9 cellular contexts compared by ENCODE assay signal in the genomic region with DNA sequence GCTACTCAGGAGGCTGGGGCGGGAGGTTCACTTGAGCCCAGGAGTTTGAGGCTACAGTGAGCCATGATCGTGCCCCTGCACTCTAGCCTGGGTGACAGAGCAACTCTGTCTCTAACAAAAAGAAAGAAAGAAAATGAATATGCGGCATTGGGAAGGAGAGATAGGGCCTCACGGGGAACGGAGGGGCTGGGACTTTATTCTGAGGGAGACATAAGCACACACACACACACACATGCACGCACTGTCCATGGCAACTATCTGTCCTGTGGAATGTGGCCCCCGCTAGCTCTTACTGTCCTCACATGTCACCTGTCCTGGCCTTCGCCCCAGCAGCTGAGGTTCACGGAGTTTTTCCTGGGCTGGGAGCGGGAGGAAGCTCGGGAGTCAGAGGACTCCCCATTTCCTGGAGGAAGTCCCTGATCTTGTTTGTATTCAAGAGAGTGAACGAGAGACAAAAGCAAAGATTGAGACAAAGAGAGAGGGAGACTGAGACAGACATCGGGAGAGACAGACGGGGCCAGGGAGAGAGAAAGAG. TPM values are rescaled to one million over a fixed set of nuclear protein-coding genes. Genes with fewer than 3 reads are reported as not detected.
DNase-seq lines count a peak whose midpoint lies in the region; ATAC-seq, FAIRE-seq and TF ChIP-seq lines count a peak whose summit lies in the region.
"Had no signal": no experiment of that assay in that cellular context is flagged by ENCODE, and none has a peak within 500 bp of the region (broad histone marks: within the 10 kb centered on the region; RNA-seq: fewer than 3 reads in every experiment).

No MANE protein-coding gene starts in this region.

- intact Hi-C loops in psoas muscle (cut with DNase I), result no loop called here

- no peak for DNase-seq in GM12891 (ENCODE audit: insufficient read length, low spot score)
- no peak for DNase-seq in fibroblast of mammary gland (ENCODE audit: low read depth)
- no peak for DNase-seq in psoas muscle
- DNase-seq in HuH-7.5 (ENCODE audit: low spot score), result no peak
- no peak for DNase-seq in midbrain (lab: John Stamatoyannopoulos, UW)
- DNase-seq in activated CD4-positive, CD25-positive, alpha-beta regulatory T cell (lab: John Stamatoyannopoulos, UW), result no peak

- no peak for ATAC-seq in psoas muscle
- no peak for ATAC-seq in GM21447 (IDR thresholded peaks at IDR 0.05; ENCODE audit: unreplicated experiment)

- WGBS in psoas muscle, 3 donors, result 12 to 20% (median 19%) methylated on average over 12 to 14 of the region's 14 CpGs

- peak overlapping the region; percentile 17; the same call in 1 of the 2 replicates for H3K9ac ChIP-seq in SU-DHL-6 (ENCODE audit: low read length)

- no peaks in the 10 kb centered on the region for H3K9me2 ChIP-seq in SU-DHL-6 (replicated peaks; ENCODE audit: insufficient read depth, low read length)

- H3K27me3 ChIP-seq in SU-DHL-6 (ENCODE audit: low read length) (no peaks in the 10 kb centered on the region), psoas muscle (ENCODE audit: insufficient read depth in 3 of 3, low read length in 2 of 3) (no peaks in the 10 kb centered on the region)

- H3K9me3 ChIP-seq in SU-DHL-6 (ENCODE audit: insufficient read depth, low read length), result no peaks in the 10 kb centered on the region
- no peaks in the 10 kb centered on the region for H3K9me3 ChIP-seq in psoas muscle

- no peaks in the 10 kb centered on the region for H4K20me1 ChIP-seq in SU-DHL-6 (ENCODE audit: low read depth, low read length)

- H3K4me1 ChIP-seq in psoas muscle, result peaks cover 8% of the 10 kb centered on the region

- TF ChIP-seq POLR2A in GM12891 (IDR thresholded peaks at IDR 0.05; ENCODE audit: low read depth, low read length), result no peak

- TF ChIP-seq CTCF in SU-DHL-6 (IDR thresholded peaks at IDR 0.05; ENCODE audit: insufficient read depth, low read length, poor library complexity, severe bottlenecking), result no peak
- no peak for TF ChIP-seq CTCF in fibroblast of mammary gland (conservative IDR thresholded peaks at IDR 0.05; ENCODE audit: control insufficient read depth, insufficient read depth, low read depth, low read length)
- TF ChIP-seq CTCF in psoas muscle (IDR thresholded peaks at IDR 0.05), result no peak

- H3K36me3 ChIP-seq in SU-DHL-6 (ENCODE audit: low read length) (no peaks in the 10 kb centered on the region), psoas muscle (ENCODE audit: insufficient read depth in 1 of 2, low read depth in 1 of 2) (no peaks in the 10 kb centered on the region)

- no peak overlapping the region for H3K4me3 ChIP-seq in SU-DHL-6 (ENCODE audit: insufficient read depth, low read length, poor library complexity, severe bottlenecking)
- peak overlapping the region; percentile 25 for H3K4me3 ChIP-seq in fibroblast of mammary gland (ENCODE audit: control insufficient read depth, low read depth, low read length)
- H3K4me3 ChIP-seq in psoas muscle, result peak overlapping the region; percentile 56

- 0 out of 2 replicates have a peak, but pooled peaks cover 2% of the 10 kb centered on the region for H3F3A ChIP-seq in SU-DHL-6 (ENCODE audit: insufficient read depth)

- H3K4me2 ChIP-seq in SU-DHL-6 (ENCODE audit: low read depth, low read length, poor library complexity, severe bottlenecking), result peak overlapping the region; percentile 28

- no peaks in the 10 kb centered on the region for H3K79me2 ChIP-seq in SU-DHL-6 (ENCODE audit: insufficient read depth, low read length)

- H3K27ac ChIP-seq in SU-DHL-6 (ENCODE audit: low read depth, low read length) (no peak overlapping the region), psoas muscle (no peak overlapping the region)

- peak; percentile 72 for FAIRE-seq in GM12891 (lab: Jason Lieb, UNC)

- H2AFZ ChIP-seq in SU-DHL-6 (ENCODE audit: low read depth, low read length, severe bottlenecking), result peak overlapping the region; percentile 70

TF ChIP-seq in GM12891, 5 proteins besides CTCF, POLR2A, EP300 and RAD21:
- TF ChIP-seq POLR2AphosphoS5 (IDR thresholded peaks at IDR 0.05; ENCODE audit: low read depth, low read length) (no peak), POU2F2 (IDR thresholded peaks at IDR 0.05; ENCODE audit: low read depth, low read length) (no peak), SPI1 (IDR thresholded peaks at IDR 0.05; ENCODE audit: low read depth, low read length) (no peak), TAF1 (IDR thresholded peaks at IDR 0.05; ENCODE audit: low read depth, low read length) (no peak), PAX5 (IDR thresholded peaks at IDR 0.05; ENCODE audit: insufficient read depth, low read length, severe bottlenecking) (no peak)

RNA-seq across cellular contexts. Expression of a gene that starts 0.7 kb away (rescaled TPM):
- polyA plus RNA-seq in GM12891 (2012; ENCODE audit: low read depth, missing spikeins), result 6.7 TPM
- total RNA-seq in psoas muscle, result 1 to 10 TPM in 2 of 4 donors, under 1 TPM in 2; 0.60 to 3.7 (median 1.2) TPM
- polyA plus RNA-seq in psoas muscle, result 1 to 10 TPM in 1 of 3 donors, under 1 TPM in 2; 0.31 to 1.2 (median 0.53) TPM

RNA-seq across cellular contexts. Expression of a gene that starts 5.4 kb away (rescaled TPM):
- polyA plus RNA-seq in GM12891 (2012; ENCODE audit: low read depth, missing spikeins), result 14.6 TPM
- total RNA-seq in psoas muscle, result 10 to 100 TPM; 10.3 to 16.4 (median 13.2) TPM
- polyA plus RNA-seq in psoas muscle, result 10 to 100 TPM in 1 of 3 donors, 1 to 10 TPM in 2; 7.4 to 12.4 (median 9.7) TPM

RNA-seq across cellular contexts. Expression of a gene that starts 33.6 kb away (rescaled TPM):
- polyA plus RNA-seq in GM12891 (2012; ENCODE audit: low read depth, missing spikeins), result 0.87 TPM
- total RNA-seq in psoas muscle, result not detected
- under 1 TPM in 1 of 3 donors, not detected in 2; 0.08 TPM for polyA plus RNA-seq in psoas muscle

RNA-seq across cellular contexts. Expression of a gene that starts 35.8 kb away (rescaled TPM):
- polyA plus RNA-seq in GM12891 (2012; ENCODE audit: low read depth, missing spikeins), result 0.95 TPM
- under 1 TPM in 1 of 4 donors, not detected in 3; 0.20 TPM for total RNA-seq in psoas muscle
- under 1 TPM in 2 of 3 donors, not detected in 1; 0.10 to 0.18 TPM for polyA plus RNA-seq in psoas muscle

RNA-seq across cellular contexts. Expression of a gene that starts 58.9 kb away (rescaled TPM):
- not detected for polyA plus RNA-seq in GM12891 (2012; ENCODE audit: low read depth, missing spikeins)
- total RNA-seq in psoas muscle, result 1 to 10 TPM in 1 of 4 donors, under 1 TPM in 2, not detected in 1; 0.42 to 1.6 (median 0.61) TPM
- 1 to 10 TPM in 1 of 3 donors, under 1 TPM in 2; 0.04 to 2.1 (median 0.08) TPM for polyA plus RNA-seq in psoas muscle
- total RNA-seq: T-helper 1 cell treated with Interleukin-12 subunit alpha and Interleukin-12 subunit beta and Interleukin-4 antibody, amounts not matched to agents 30 ng/mL and 1 ng/mL, for 36 hours had no signal
